Comparison of ENCODE assay signal across 1 cellular context in the genomic region with DNA sequence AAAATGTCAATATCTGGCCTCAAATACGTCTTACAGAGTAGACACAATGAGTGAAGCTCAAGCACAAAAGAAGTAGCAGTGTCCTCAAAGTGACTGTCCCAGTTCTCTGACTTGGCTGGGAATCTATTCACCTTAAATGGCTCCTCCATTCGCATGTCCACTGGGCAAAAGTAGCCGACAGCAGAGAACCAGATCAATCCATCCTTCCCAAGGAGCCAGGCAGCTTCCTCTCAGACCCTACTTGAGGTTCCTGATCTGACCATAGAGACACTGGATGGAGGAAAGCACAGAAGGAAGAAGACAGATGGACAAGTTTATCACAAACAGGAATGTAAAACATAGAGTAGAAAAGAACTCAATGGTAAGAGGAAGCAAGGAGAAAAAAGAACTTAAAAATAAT.
A peak's percentile ranks its signal among the peaks of the same experiment; 100 is the strongest.
TF ChIP-seq lines count a peak whose summit lies in the region.

No MANE protein-coding gene starts in this region.

TF ChIP-seq in HEK293, 187 proteins besides CTCF, POLR2A, EP300 and RAD21:
- no peak for TF ChIP-seq ZNF610 (tag by site-specific recombination; IDR thresholded peaks at IDR 0.05; ENCODE audit: borderline replicate concordance)
- TF ChIP-seq ZBTB17 (tag by site-specific recombination; IDR thresholded peaks at IDR 0.05): peak; percentile 84
